8 cellular contexts compared by ENCODE assay signal in the genomic region with DNA sequence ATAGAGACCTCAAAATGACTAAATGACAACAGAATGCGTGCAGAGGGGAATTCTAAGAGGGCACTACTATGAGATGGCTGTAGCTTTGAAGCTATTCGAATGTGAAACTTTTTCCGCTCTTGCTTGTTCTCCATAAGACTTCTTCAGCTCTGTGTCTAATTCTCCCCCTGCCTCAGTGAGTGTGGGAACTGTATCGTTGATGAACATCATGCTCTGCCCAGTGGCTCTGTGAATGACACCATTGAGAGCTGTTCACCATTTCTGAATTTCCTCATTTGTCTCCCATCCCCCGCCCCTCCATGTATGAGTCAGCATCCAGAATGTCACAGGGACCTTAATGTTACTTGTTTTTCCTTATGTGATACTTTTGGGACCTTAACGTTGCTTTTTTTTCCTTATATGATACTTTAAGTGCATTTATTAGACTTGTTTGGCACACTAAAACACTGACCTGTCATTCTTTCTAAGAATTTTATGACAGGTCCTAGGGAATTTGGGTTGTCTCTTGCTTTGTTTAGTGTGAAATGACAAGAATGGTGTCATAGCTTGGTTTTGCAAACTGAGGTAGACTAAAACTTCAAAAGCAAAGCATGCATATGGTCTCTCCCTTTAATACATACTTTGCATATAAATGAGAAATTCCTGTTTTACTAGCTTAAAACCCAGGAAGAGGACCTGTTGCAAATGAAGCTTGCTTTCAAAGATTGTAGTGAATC.
DNase-seq lines count a peak whose midpoint lies in the region; ATAC-seq and TF ChIP-seq lines count a peak whose summit lies in the region.

No MANE protein-coding gene starts in this region.

- CTCF ChIA-PET in activated CD4-positive, alpha-beta T cell treated with anti-CD3 and anti-CD28 coated beads for 36 hours (lab: Charles Lee), result interaction anchor here (0.6 to 1.5 kb wide), 4 partner anchors 8 to 45 kb away, joined by 3 to 4 read pairs (median 3); no protein-coding TSS in a partner anchor
- CTCF ChIA-PET in T-cell (lab: Charles Lee), result interaction anchor here (0.6 to 0.9 kb wide), 2 partner anchors 203 to 1174 kb away, joined by 3 to 4 read pairs; no protein-coding TSS in a partner anchor

- peaks cover 47% of the 10 kb centered on the region for H3K4me1 Mint-ChIP-seq in activated CD4-positive, alpha-beta T cell treated with anti-CD3 and anti-CD28 coated beads for 36 hours
- H3K4me1 Mint-ChIP-seq in T-cell, result peaks cover 57 to 78% (median 62%) of the 10 kb centered on the region in 3 donors
- peaks cover 90 to 91% of the 10 kb centered on the region in 2 donors for H3K4me1 Mint-ChIP-seq in natural killer cell

- no peak for TF ChIP-seq CTCF in natural killer cell (IDR thresholded peaks at IDR 0.05)

- H3K36me3 Mint-ChIP-seq in activated CD4-positive, alpha-beta T cell treated with anti-CD3 and anti-CD28 coated beads for 36 hours (ENCODE audit: low read depth), result peaks cover 4% of the 10 kb centered on the region
- H3K36me3 Mint-ChIP-seq in T-cell (peaks cover 10% of the 10 kb centered on the region), natural killer cell (no peaks in the 10 kb centered on the region)

- ATAC-seq in activated CD4-positive, alpha-beta T cell treated with anti-CD3 and anti-CD28 coated beads for 36 hours, result peak; percentile 62
- ATAC-seq in HG03039 (IDR thresholded peaks at IDR 0.05; ENCODE audit: unreplicated experiment) (peak; percentile 45), T-cell (replicated peaks in 1 of 4) (no peak), natural killer cell (peak; percentile 33 to 51 (median 39))

- H3K9me3 Mint-ChIP-seq in activated CD4-positive, alpha-beta T cell treated with anti-CD3 and anti-CD28 coated beads for 36 hours (ENCODE audit: low read depth), result no peaks in the 10 kb centered on the region
- H3K9me3 Mint-ChIP-seq in T-cell, result no peaks in the 10 kb centered on the region
- H3K9me3 Mint-ChIP-seq in natural killer cell, result no peaks in the 10 kb centered on the region

- DNase-seq in activated CD4-positive, alpha-beta T cell treated with anti-CD3 and anti-CD28 coated beads for 36 hours, result peak; percentile 68
- DNase-seq in activated CD4-positive, alpha-beta T cell treated with anti-CD3 and anti-CD28 coated beads, Interleukin-2, amount 50 U/mL, for 1 hour, result no peak
- DNase-seq in T-cell, result peak in 2 of 34 experiments; percentile 17 to 21
- DNase-seq in erythroblast (lab: John Stamatoyannopoulos, UW), result peak; percentile 61 to 82
- DNase-seq in natural killer cell, result no peak
- DNase-seq in NCI-H2227 treated with DMSO at 0.1 percent for 48 hours (lab: John Stamatoyannopoulos, UW), result no peak
- no peak for DNase-seq in cerebellum (ENCODE audit: low spot score)

- no peaks in the 10 kb centered on the region for H3K27me3 Mint-ChIP-seq in activated CD4-positive, alpha-beta T cell treated with anti-CD3 and anti-CD28 coated beads for 36 hours
- H3K27me3 Mint-ChIP-seq in T-cell (no peaks in the 10 kb centered on the region), natural killer cell (ENCODE audit: low read depth in 2 of 2) (no peaks in the 10 kb centered on the region)

- peak overlapping the region; percentile 77 for H3K27ac Mint-ChIP-seq in activated CD4-positive, alpha-beta T cell treated with anti-CD3 and anti-CD28 coated beads for 36 hours
- peak overlapping the region in 1 of 2 donors; percentile 48 for H3K27ac Mint-ChIP-seq in T-cell
- peak overlapping the region; percentile 82 to 88 for H3K27ac Mint-ChIP-seq in natural killer cell

- POLR2A ChIA-PET in activated CD4-positive, alpha-beta T cell treated with anti-CD3 and anti-CD28 coated beads for 36 hours (lab: Charles Lee), result interaction anchor here (0.6 to 1.3 kb wide), 4 partner anchors 32 to 441 kb away, joined by 3 read pairs; no protein-coding TSS in a partner anchor
- POLR2A ChIA-PET in T-cell (lab: Charles Lee), result interaction anchor here in 1 of 2 donors (0.6 to 0.7 kb wide), 2 partner anchors 18 to 878 kb away, joined by 3 to 4 read pairs; no protein-coding TSS in a partner anchor

- TF ChIP-seq POLR2A in erythroblast (IDR thresholded peaks at IDR 0.05; ENCODE audit: low read length), result no peak

- H3K4me3 Mint-ChIP-seq in activated CD4-positive, alpha-beta T cell treated with anti-CD3 and anti-CD28 coated beads for 36 hours, result no peak overlapping the region
- H3K4me3 Mint-ChIP-seq in T-cell (peak overlapping the region in 2 of 3 donors; percentile 11 to 44), natural killer cell (peak overlapping the region; percentile 49)

- intact Hi-C loops in activated CD4-positive, alpha-beta T cell treated with anti-CD3 and anti-CD28 coated beads for 36 hours (cut with DNase I, micrococcal nuclease), result loop anchor here in 1 of 2 experiments (2.0 kb wide), 1 partner anchor 32 kb away; no protein-coding TSS in a partner anchor
- intact Hi-C loops in natural killer cell (cut with micrococcal nuclease), result no loop called here

Comparison
In these comparisons a context has a peak if more than half of its experiments do, and no peak if none do; other contexts are left out.
1. DNase-seq: peak in activated CD4-positive, alpha-beta T cell treated with anti-CD3 and anti-CD28 coated beads for 36 hours (single experiment) and erythroblast (2 of 2); none in activated CD4-positive, alpha-beta T cell treated with anti-CD3 and anti-CD28 coated beads, Interleukin-2, amount 50 U/mL, for 1 hour (single experiment), natural killer cell (single experiment), NCI-H2227 treated with DMSO at 0.1 percent for 48 hours (single experiment) and cerebellum (single experiment).
2. ATAC-seq: peak in activated CD4-positive, alpha-beta T cell treated with anti-CD3 and anti-CD28 coated beads for 36 hours (single experiment), HG03039 (single experiment) and natural killer cell (3 of 3); none in T-cell (0 of 4).